ENCODE assay signal across 10 cellular contexts in genomic region chr2:99101697-99102096, GRCh38. TPM values are rescaled to one million over a fixed set of nuclear protein-coding genes. Genes with fewer than 3 reads are reported as not detected.
DNase-seq lines count a peak whose midpoint lies in the region; ATAC-seq, FAIRE-seq and TF ChIP-seq lines count a peak whose summit lies in the region.
"Had no signal": no experiment of that assay in that cellular context is flagged by ENCODE, and none has a peak within 500 bp of the region (broad histone marks: within the 10 kb centered on the region; RNA-seq: fewer than 3 reads in every experiment).

No MANE protein-coding gene starts in this region.

- intact Hi-C loops in OCI-LY7 (cut with micrococcal nuclease; ENCODE audit: unreplicated experiment) = no loop called here

- H3K9me3 ChIP-seq in OCI-LY7 (ENCODE audit: low read length) = no peaks in the 10 kb centered on the region

- TF ChIP-seq POLR2A in NB4 (IDR thresholded peaks at IDR 0.05; ENCODE audit: extremely low read depth, insufficient read length) = no peak

- POLR2A ChIA-PET in OCI-LY7 (lab: Charles Lee) = interaction anchor here (0.5 kb wide), 1 partner anchor 44 kb away, joined by 3 read pairs; no protein-coding TSS in a partner anchor

- H3K9me2 ChIP-seq in OCI-LY7 (ENCODE audit: insufficient read depth, low read length) = no peaks in the 10 kb centered on the region

- no peak overlapping the region for H3K27ac ChIP-seq in OCI-LY7 (ENCODE audit: low read depth, low read length, poor library complexity, severe bottlenecking)

- no peaks in the 10 kb centered on the region for H3K79me2 ChIP-seq in OCI-LY7 (ENCODE audit: insufficient read depth, low read depth, low read length)

- TF ChIP-seq CTCF in NB4 (IDR thresholded peaks at IDR 0.05; ENCODE audit: low read depth, low read length) (no peak), OCI-LY7 (conservative IDR thresholded peaks at IDR 0.05; ENCODE audit: low read length) (no peak)

- CTCF ChIA-PET in OCI-LY7 (lab: Charles Lee; ENCODE audit: unreplicated experiment) = no interaction called here

- FAIRE-seq in G401.6 (lab: Jason Lieb, UNC) = peak; percentile 82

- H2AFZ ChIP-seq in OCI-LY7 (ENCODE audit: low read length) = no peak overlapping the region

- no peak overlapping the region for H3K4me2 ChIP-seq in OCI-LY7 (ENCODE audit: low read length)

- H4K20me1 ChIP-seq in OCI-LY7 (ENCODE audit: insufficient read depth, low read length) = no peaks in the 10 kb centered on the region

- DNase-seq in NB4 (ENCODE audit: low read depth) = peak; percentile 74
- DNase-seq in fibroblast of gingiva (ENCODE audit: low read depth) = peak; percentile 22
- peak; percentile 59 for DNase-seq in pons (ENCODE audit: low spot score)
- DNase-seq in COLO829 (ENCODE audit: low spot score) = no peak
- no peak for DNase-seq in OCI-LY7 (ENCODE audit: low spot score)
- DNase-seq in DMS79 (lab: John Stamatoyannopoulos, UW) = no peak
- DNase-seq: NCI-H524 had no signal

- no peaks in the 10 kb centered on the region for H3K36me3 ChIP-seq in OCI-LY7 (ENCODE audit: insufficient read depth, low read length)

- ATAC-seq in HG02588 (IDR thresholded peaks at IDR 0.05; ENCODE audit: unreplicated experiment) = no peak

- no TSS peak for BruUV-seq in OCI-LY7 (replicated peaks; lab: Mats Ljungman, UMichigan)

- H3K4me3 ChIP-seq in NB4 (ENCODE audit: low read depth, low read length) = peak overlapping the region; percentile 27
- H3K4me3 ChIP-seq in OCI-LY7 (ENCODE audit: low read depth, low read length, poor library complexity, severe bottlenecking) = no peak overlapping the region

- no peaks in the 10 kb centered on the region for H3K4me1 ChIP-seq in OCI-LY7 (ENCODE audit: insufficient read depth, low read length, poor library complexity, severe bottlenecking)

RNA-seq across cellular contexts. Expression of gene C2orf15, which starts 39.8 kb away (rescaled TPM):
- total RNA-seq in OCI-LY7 (2014; rRNA removed; shearing (Covaris generic)) = 0.25 and 0.31 TPM in 2 replicates
- total RNA-seq in OCI-LY7 (2022) = 1.3 and 2.1 TPM in 2 replicates
- total RNA-seq: activated T-helper 2 cell treated with anti-CD3 and anti-CD28 coated beads, Interferon-gamma antibody, Interleukin-2, Interleukin-4, amounts not matched to agents 10 μg/mL and 5 μg/mL and 100 μg/mL, durations not matched to agents 14 hours and 24 hours and 36 hours had no signal

RNA-seq across cellular contexts. Expression of gene TSGA10, which starts 53.0 kb away (rescaled TPM):
- total RNA-seq in OCI-LY7 (2014; rRNA removed; shearing (Covaris generic)) = 3.8 and 13.3 TPM in 2 replicates
- 10.8 and 14.1 TPM in 2 replicates for total RNA-seq in OCI-LY7 (2022)

RNA-seq across cellular contexts. Expression of gene LIPT1, which starts 53.1 kb away (rescaled TPM):
- total RNA-seq in OCI-LY7 (2014; rRNA removed; shearing (Covaris generic)) = 7.9 and 12.5 TPM in 2 replicates
- total RNA-seq in OCI-LY7 (2022) = 11.9 and 12.7 TPM in 2 replicates

Comparison
In these comparisons a context has a peak if more than half of its experiments do, and no peak if none do; other contexts are left out.
1. DNase-seq: peak in NB4 (single experiment), fibroblast of gingiva (single experiment) and pons (single experiment); none in COLO829 (single experiment), OCI-LY7 (single experiment) and DMS79 (single experiment).